ENCODE assay signal across 31 cellular contexts in genomic region chr2:178877874-178878273, GRCh38.
"Had no signal": no experiment of that assay in that cellular context is flagged by ENCODE, and none has a peak within 500 bp of the region (broad histone marks: within the 10 kb centered on the region; RNA-seq: fewer than 3 reads in every experiment).

No MANE protein-coding gene starts in this region.

- H3K27ac ChIP-seq: brain microvascular endothelial cell, cardiac muscle cell, Peyer's patch, RWPE1 had no signal

- H3K4me1 ChIP-seq: Peyer's patch had no signal

- H3K4me3 ChIP-seq: cardiac muscle cell, Peyer's patch had no signal

- H3K27me3 Mint-ChIP-seq: activated CD4-positive, alpha-beta memory T cell treated with anti-CD3 and anti-CD28 coated beads for 36 hours; activated CD4-positive, alpha-beta T cell treated with anti-CD3 and anti-CD28 coated beads, Interleukin-2, amount 10 ng/mL, durations not matched to agents 7 days and 5 days; activated naive CD8-positive, alpha-beta T cell treated with anti-CD3 and anti-CD28 coated beads, Interleukin-2, amount 50 U/mL, for 24 hours; IgD-negative memory B cell; T-cell had no signal

- H3K36me3 Mint-ChIP-seq: activated CD4-positive, alpha-beta memory T cell treated with anti-CD3 and anti-CD28 coated beads for 36 hours had no signal

- H3K9me3 Mint-ChIP-seq: activated CD4-positive, alpha-beta memory T cell treated with anti-CD3 and anti-CD28 coated beads for 36 hours; activated CD4-positive, alpha-beta T cell treated with anti-CD3 and anti-CD28 coated beads, Interleukin-2, amount 10 ng/mL, durations not matched to agents 7 days and 5 days; activated naive CD4-positive, alpha-beta T cell treated with anti-CD3 and anti-CD28 coated beads, Interleukin-2, amount 50 U/mL, for 72 hours; activated naive CD8-positive, alpha-beta T cell treated with anti-CD3 and anti-CD28 coated beads, Interleukin-2, amount 50 U/mL, for 24 hours; activated T-cell treated with anti-CD3 and anti-CD28 coated beads, Interleukin-2, amount 50 U/mL, for 4 hours; IgD-negative memory B cell; T-cell had no signal

- H3K27me3 ChIP-seq: brain microvascular endothelial cell, cardiac muscle cell, Peyer's patch had no signal

- H3K27ac Mint-ChIP-seq: activated CD4-positive, alpha-beta memory T cell treated with anti-CD3 and anti-CD28 coated beads for 36 hours; activated CD4-positive, alpha-beta T cell treated with anti-CD3 and anti-CD28 coated beads, Interleukin-2, amount 10 ng/mL, durations not matched to agents 7 days and 5 days; activated naive CD4-positive, alpha-beta T cell treated with anti-CD3 and anti-CD28 coated beads, Interleukin-2, amount 50 U/mL, for 72 hours; activated naive CD8-positive, alpha-beta T cell treated with anti-CD3 and anti-CD28 coated beads, Interleukin-2, amount 50 U/mL, for 24 hours; IgD-negative memory B cell; T-cell had no signal

- H3K9me3 ChIP-seq: Peyer's patch had no signal

- DNase-seq: activated CD4-positive, alpha-beta memory T cell treated with anti-CD3 and anti-CD28 coated beads for 36 hours; activated CD4-positive, alpha-beta T cell treated with anti-CD3 and anti-CD28 coated beads, Interleukin-2, amount 10 ng/mL, durations not matched to agents 7 days and 5 days; activated CD4-positive, CD25-positive, alpha-beta regulatory T cell; activated CD8-positive, alpha-beta memory T cell treated with anti-CD3 and anti-CD28 coated beads for 24 hours; activated effector memory CD4-positive, alpha-beta T cell treated with anti-CD3 and anti-CD28 coated beads, Interleukin-2, amount 50 U/mL, for 16 hours; activated naive CD4-positive, alpha-beta T cell treated with Interleukin-2 at 50 U/mL for 16 hours; activated naive CD8-positive, alpha-beta T cell treated with anti-CD3 and anti-CD28 coated beads, Interleukin-2, amount 50 U/mL, for 24 hours; activated T-cell treated with anti-CD3 and anti-CD28 coated beads, Interleukin-2, amount 50 U/mL, for 4 hours; amygdala; brain microvascular endothelial cell; cerebellar nuclear complex; NCI-H1048; NCI-H1417; NCI-H1694; NCI-H2029; NCI-H2107; NCI-H2171 treated with DMSO at 0.1 percent for 48 hours; NCI-H226; NCI-H526; NCI-H774; NK-92 treated with Interleukin-12 subunit alpha and Interleukin-12 subunit beta, amount 100 ng/mL, for 24 hours; OCI-M1; Peyer's patch; SHP77; T-cell; T-helper 2 cell; T1000 had no signal

- H3K4me1 Mint-ChIP-seq: activated CD4-positive, alpha-beta T cell treated with anti-CD3 and anti-CD28 coated beads, Interleukin-2, amount 10 ng/mL, durations not matched to agents 7 days and 5 days; activated naive CD8-positive, alpha-beta T cell treated with anti-CD3 and anti-CD28 coated beads, Interleukin-2, amount 50 U/mL, for 24 hours; IgD-negative memory B cell; T-cell had no signal

- H3K4me3 Mint-ChIP-seq: activated CD4-positive, alpha-beta memory T cell treated with anti-CD3 and anti-CD28 coated beads for 36 hours; activated CD4-positive, alpha-beta T cell treated with anti-CD3 and anti-CD28 coated beads, Interleukin-2, amount 10 ng/mL, durations not matched to agents 7 days and 5 days; activated naive CD8-positive, alpha-beta T cell treated with anti-CD3 and anti-CD28 coated beads, Interleukin-2, amount 50 U/mL, for 24 hours; activated T-cell treated with anti-CD3 and anti-CD28 coated beads, Interleukin-2, amount 50 U/mL, for 4 hours; IgD-negative memory B cell; T-cell had no signal

- ATAC-seq: activated naive CD4-positive, alpha-beta T cell treated with anti-CD3 and anti-CD28 coated beads, Interleukin-2, amount 50 U/mL, for 72 hours; activated naive CD8-positive, alpha-beta T cell treated with anti-CD3 and anti-CD28 coated beads, Interleukin-2, amount 50 U/mL, for 24 hours; activated T-cell treated with anti-CD3 and anti-CD28 coated beads, Interleukin-2, amount 50 U/mL, for 4 hours; T-cell had no signal

- H3K36me3 ChIP-seq: brain microvascular endothelial cell, Peyer's patch had no signal
